Comparison of ENCODE assay signal across 20 cellular contexts in the genomic region with DNA sequence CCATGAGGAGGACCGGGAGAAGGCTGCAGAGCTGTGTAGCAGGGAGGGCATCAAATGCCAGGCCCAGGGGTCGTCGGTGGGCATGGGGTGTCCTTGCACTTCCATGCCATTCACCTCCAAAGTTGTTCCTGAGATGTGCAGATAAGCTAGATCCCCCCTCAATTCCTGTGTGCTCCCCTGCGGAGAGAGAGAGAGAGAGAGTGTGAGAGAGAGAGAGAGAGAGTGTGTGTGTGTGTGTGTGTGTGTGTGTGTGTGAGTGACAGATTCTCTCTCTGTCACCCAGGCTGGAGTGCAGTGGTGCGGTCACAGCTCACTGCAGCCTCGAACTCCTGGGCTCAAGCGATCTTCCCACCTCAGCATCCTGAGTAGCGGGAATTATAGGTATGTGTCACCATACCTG.
"Had no signal": no experiment of that assay in that cellular context is flagged by ENCODE, and none has a peak within 500 bp of the region (broad histone marks: within the 10 kb centered on the region; RNA-seq: fewer than 3 reads in every experiment).

No MANE protein-coding gene starts in this region.

- H3K4me3 Mint-ChIP-seq: effector memory CD8-positive, alpha-beta T cell; naive thymus-derived CD8-positive, alpha-beta T cell; stimulated activated effector memory CD8-positive, alpha-beta T cell treated with anti-CD3 and anti-CD28 coated beads, Interleukin-12 subunit alpha, Interleukin-12 subunit beta, amount 100 ng/mL, for 72 hours had no signal

- H3K9me3 ChIP-seq: esophagus squamous epithelium, lower lobe of right lung, neutrophil, prostate gland, right atrium auricular region, sigmoid colon, stomach, thyroid gland, upper lobe of left lung had no signal

- H3K27ac Mint-ChIP-seq: effector memory CD8-positive, alpha-beta T cell; stimulated activated effector memory CD8-positive, alpha-beta T cell treated with anti-CD3 and anti-CD28 coated beads, Interleukin-12 subunit alpha, Interleukin-12 subunit beta, amount 100 ng/mL, for 72 hours had no signal

- H3K36me3 ChIP-seq: lower lobe of right lung, neutrophil, prostate gland, right atrium auricular region, sigmoid colon, stomach, thyroid gland, upper lobe of left lung had no signal

- H3K4me3 ChIP-seq: coronary artery, esophagus squamous epithelium, lower lobe of right lung, prostate gland, right atrium auricular region, sigmoid colon, stomach, thyroid gland, upper lobe of left lung had no signal

- H3K27me3 ChIP-seq: esophagus squamous epithelium, neutrophil, right atrium auricular region, sigmoid colon, stomach, thyroid gland, upper lobe of left lung had no signal

- H3K9ac ChIP-seq: parathyroid adenoma had no signal

- H3K79me2 ChIP-seq: parathyroid adenoma had no signal

- H3K4me1 ChIP-seq: parathyroid adenoma, prostate gland had no signal

- H3K27ac ChIP-seq: lower lobe of right lung, neutrophil, parathyroid adenoma, prostate gland, right atrium auricular region, stomach, upper lobe of left lung had no signal

- H2AFZ ChIP-seq: parathyroid adenoma had no signal

- DNase-seq: effector memory CD8-positive, alpha-beta T cell; erythroblast; esophagus squamous epithelium; head of caudate nucleus; left ventricle myocardium superior; lower lobe of right lung; naive thymus-derived CD8-positive, alpha-beta T cell; sigmoid colon; stimulated activated CD4-positive, alpha-beta T cell treated with anti-CD3 and anti-CD28 coated beads, Interleukin-2, amount 100 ng/mL, for 24 hours; stimulated activated CD4-positive, alpha-beta T cell treated with anti-CD3 and anti-CD28 coated beads, Interleukin-4, amount 100 ng/mL, for 24 hours; stimulated activated naive CD4-positive, alpha-beta T cell treated with Interleukin-2 at 50 U/mL for 16 hours; stomach; thyroid gland; upper lobe of left lung had no signal

- H3K36me3 Mint-ChIP-seq: naive thymus-derived CD8-positive, alpha-beta T cell; stimulated activated effector memory CD8-positive, alpha-beta T cell treated with anti-CD3 and anti-CD28 coated beads, Interleukin-12 subunit alpha, Interleukin-12 subunit beta, amount 100 ng/mL, for 72 hours had no signal

- H3K9me3 Mint-ChIP-seq: effector memory CD8-positive, alpha-beta T cell; naive thymus-derived CD8-positive, alpha-beta T cell; stimulated activated effector memory CD8-positive, alpha-beta T cell treated with anti-CD3 and anti-CD28 coated beads, Interleukin-12 subunit alpha, Interleukin-12 subunit beta, amount 100 ng/mL, for 72 hours had no signal
